ENCODE assay signal across 7 cellular contexts in the genomic region with DNA sequence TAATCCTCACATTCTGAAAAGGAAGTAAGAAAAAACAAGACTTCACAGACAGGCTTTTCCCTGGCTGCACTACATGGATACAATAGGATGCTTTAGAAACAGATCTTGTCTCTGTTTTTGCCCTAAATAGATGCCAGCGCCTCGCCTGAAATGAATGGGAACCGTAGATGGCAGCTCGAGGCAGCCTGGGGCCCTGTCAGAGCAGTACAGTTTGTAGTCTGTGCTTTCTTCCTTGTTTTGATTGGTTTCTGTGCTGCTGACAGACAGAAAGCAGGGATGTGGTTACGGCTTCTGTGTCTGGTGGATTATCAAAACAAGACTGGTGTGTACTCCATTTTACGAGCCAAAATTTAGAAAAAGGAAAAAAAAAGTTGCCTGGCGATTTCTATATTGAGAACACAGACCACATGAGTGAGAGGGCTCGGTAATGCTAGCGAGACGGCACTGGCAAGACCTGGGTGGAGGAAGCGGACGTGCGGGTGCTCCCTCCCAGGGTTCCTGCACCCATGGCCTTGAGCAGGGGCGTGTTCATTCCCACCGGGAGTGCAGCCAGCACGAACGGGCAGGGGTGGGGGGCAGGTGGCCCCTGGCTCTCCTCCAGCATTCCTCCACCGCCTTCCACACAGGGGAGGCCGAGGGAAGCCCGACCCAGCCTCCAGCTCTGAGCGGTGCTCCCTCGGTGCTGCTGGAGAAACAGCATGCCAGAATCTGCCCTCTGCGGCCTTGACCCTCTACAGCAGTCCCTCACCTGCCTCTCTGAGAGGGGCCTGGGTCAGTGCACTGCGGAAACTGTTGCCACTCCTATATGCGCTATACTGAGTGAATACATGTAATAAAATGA. TPM values are rescaled to one million over a fixed set of nuclear protein-coding genes. Genes with fewer than 3 reads are reported as not detected.
DNase-seq lines count a peak whose midpoint lies in the region; ATAC-seq lines count a peak whose summit lies in the region.

No MANE protein-coding gene starts in this region.

- H3K9ac ChIP-seq in SK-N-MC (ENCODE audit: insufficient read length) = peak overlapping the region; percentile 83

- H3K27ac ChIP-seq in SK-N-MC = peak overlapping the region; percentile 98

- ATAC-seq in GM18870 (IDR thresholded peaks at IDR 0.05; ENCODE audit: unreplicated experiment) (peak; percentile 58), HG03039 (IDR thresholded peaks at IDR 0.05; ENCODE audit: unreplicated experiment) (peak; percentile 51), left ventricle myocardium superior (peak; percentile 83)

- H3K36me3 ChIP-seq in SK-N-MC (ENCODE audit: insufficient read depth, low read length) = no peaks in the 10 kb centered on the region

- H3K4me3 ChIP-seq in SK-N-MC = peak overlapping the region; percentile 83

- intact Hi-C loops in left ventricle myocardium superior (cut with micrococcal nuclease) = no loop called here

- DNase-seq in SK-N-MC (ENCODE audit: low read depth, low spot score) = no peak
- DNase-seq in amniotic epithelial cell (ENCODE audit: low read depth) = peak; percentile 91
- peak; percentile 84 for DNase-seq in left ventricle myocardium superior
- peak; percentile 83 for DNase-seq in renal cortical epithelial cell (ENCODE audit: low read depth)
- DNase-seq in cerebellar nuclear complex (lab: John Stamatoyannopoulos, UW) = no peak

- no peaks in the 10 kb centered on the region for H3K9me3 ChIP-seq in SK-N-MC (ENCODE audit: low read depth, low read length)

RNA-seq across cellular contexts. Expression of a gene that starts 37.5 kb away (rescaled TPM):
- total RNA-seq in left ventricle myocardium superior (3.9 TPM), renal cortical epithelial cell (not detected in 2 replicates)

Comparison
In these comparisons a context has a peak if more than half of its experiments do, and no peak if none do; other contexts are left out.
1. DNase-seq: peak in amniotic epithelial cell (single experiment), left ventricle myocardium superior (single experiment) and renal cortical epithelial cell (single experiment); none in SK-N-MC (single experiment) and cerebellar nuclear complex (0 of 2).
2. Peak in every context shown above with its lines, with median percentiles within 50 percentile points of each other: ATAC-seq.